26 cellular contexts compared by ENCODE assay signal in genomic region chr6:43929511-43929910, GRCh38.
DNase-seq lines count a peak whose midpoint lies in the region; ATAC-seq, FAIRE-seq and TF ChIP-seq lines count a peak whose summit lies in the region.
"Had no signal": no experiment of that assay in that cellular context is flagged by ENCODE, and none has a peak within 500 bp of the region (broad histone marks: within the 10 kb centered on the region; RNA-seq: fewer than 3 reads in every experiment).

No MANE protein-coding gene starts in this region.

- no peak overlapping the region for H3K9ac ChIP-seq in H1 (replicated peaks in 1 of 4; ENCODE audit: extremely low read depth in 1 of 4, low read depth in 3 of 4, low read length in 3 of 4)

- H2BK15ac ChIP-seq in H1 (ENCODE audit: low read length) = peak overlapping the region; percentile 33; the same call in 1 of the 2 replicates

- H4K5ac ChIP-seq in H1 (ENCODE audit: insufficient read length, low read depth, low read length) = no peak overlapping the region

- H4K8ac ChIP-seq in H1 (ENCODE audit: extremely low read depth, insufficient read depth, low read length) = peak overlapping the region; percentile 15; the same call in 1 of the 2 replicates

- H3K79me2 ChIP-seq in H1 (ENCODE audit: control insufficient read depth in 1 of 2, insufficient read depth in 2 of 2, low read length in 2 of 2) = no peaks in the 10 kb centered on the region

- H3K9me3 ChIP-seq in left ventricle myocardium inferior (replicated peaks) = no peaks in the 10 kb centered on the region
- H3K9me3 ChIP-seq in heart right ventricle = no peaks in the 10 kb centered on the region
- H3K9me3 ChIP-seq in H1 (ENCODE audit: insufficient read depth in 2 of 2, low read depth in 1 of 2, low read length in 1 of 2) = no peaks in the 10 kb centered on the region
- H3K9me3 ChIP-seq in sigmoid colon = no peaks in the 10 kb centered on the region
- H3K9me3 ChIP-seq: MG63 had no signal

- ATAC-seq in heart right ventricle = no peak
- ATAC-seq in HG02610 (IDR thresholded peaks at IDR 0.05; ENCODE audit: unreplicated experiment) = no peak
- no peak for ATAC-seq in HG02870 (IDR thresholded peaks at IDR 0.05; ENCODE audit: unreplicated experiment)
- ATAC-seq: CD8-positive, alpha-beta T cell had no signal

- CTCF ChIA-PET in H1 (lab: Charles Lee; ENCODE audit: partially characterized antibody) = interaction anchor here (0.5 to 3.5 kb wide), 12 partner anchors 9 to 150 kb away, joined by 3 to 20 read pairs (median 4); no protein-coding TSS in a partner anchor

- POLR2A ChIA-PET in H1 (lab: Charles Lee; ENCODE audit: partially characterized antibody) = interaction anchor here (0.8 to 2.0 kb wide), 4 partner anchors 11 to 20 kb away, joined by 3 to 5 read pairs (median 3); no protein-coding TSS in a partner anchor

- H2AK5ac ChIP-seq in H1 (ENCODE audit: low read depth, low read length) = no peak overlapping the region; the same call in 1 of the 2 replicates

- no peaks in the 10 kb centered on the region for H4K20me1 ChIP-seq in H1 (replicated peaks in 1 of 2; ENCODE audit: control insufficient read depth in 1 of 2, insufficient read depth in 2 of 2, low read length in 2 of 2)

- H3K4me1 ChIP-seq in left ventricle myocardium inferior = no peaks in the 10 kb centered on the region
- peaks cover 0 to 21% (median 0%) of the 10 kb centered on the region in 9 donors for H3K4me1 ChIP-seq in heart right ventricle
- peaks cover 2 to 21% (median 5%) of the 10 kb centered on the region in 4 experiments for H3K4me1 ChIP-seq in H1 (replicated peaks in 1 of 4; ENCODE audit: control insufficient read depth in 3 of 4, insufficient read depth in 4 of 4, low read length in 3 of 4)
- H3K4me1 ChIP-seq in sigmoid colon = peaks cover 0 to 11% (median 0%) of the 10 kb centered on the region in 4 donors

- H3K27ac ChIP-seq in left ventricle myocardium inferior (replicated peaks) (no peak overlapping the region), heart right ventricle (no peak overlapping the region), H1 (ENCODE audit: low read depth, low read length) (no peak overlapping the region), sigmoid colon (no peak overlapping the region)
- H3K27ac ChIP-seq: PC-9 had no signal

- TF ChIP-seq RAD21 in H1 (IDR thresholded peaks at IDR 0.05 in 1 of 2, conservative IDR thresholded peaks at IDR 0.05 in 1 of 2; ENCODE audit: low read depth in 2 of 2, low read length in 2 of 2) = no peak

- TF ChIP-seq CTCF in left ventricle myocardium inferior (IDR thresholded peaks at IDR 0.05; ENCODE audit: borderline replicate concordance) = no peak
- no peak for TF ChIP-seq CTCF in heart right ventricle (IDR thresholded peaks at IDR 0.05)
- no peak for TF ChIP-seq CTCF in H1 (IDR thresholded peaks at IDR 0.05; ENCODE audit: control extremely low read depth in 1 of 3, insufficient read depth in 1 of 3, low read depth in 1 of 3, low read length in 3 of 3)
- TF ChIP-seq CTCF in sigmoid colon (IDR thresholded peaks at IDR 0.05) = no peak

- TF ChIP-seq POLR2A in H1 (IDR thresholded peaks at IDR 0.05; ENCODE audit: control extremely low read depth in 1 of 2, low read depth in 2 of 2, low read length in 2 of 2) (no peak), sigmoid colon (IDR thresholded peaks at IDR 0.05) (no peak)

- no peak overlapping the region for H2BK120ac ChIP-seq in H1 (replicated peaks; ENCODE audit: low read depth, low read length)

- no peaks in the 10 kb centered on the region for H3K23me2 ChIP-seq in H1 (ENCODE audit: low read depth, low read length)

- H3K23ac ChIP-seq in H1 (ENCODE audit: insufficient read length) = no peak overlapping the region

- no peaks in the 10 kb centered on the region for H3K79me1 ChIP-seq in H1 (ENCODE audit: low read depth, low read length)

- H3K56ac ChIP-seq in H1 (replicated peaks; ENCODE audit: insufficient read length, low read depth, low read length) = no peak overlapping the region

- no peaks in the 10 kb centered on the region for H3K36me3 ChIP-seq in left ventricle myocardium inferior
- H3K36me3 ChIP-seq in heart right ventricle = no peaks in the 10 kb centered on the region
- H3K36me3 ChIP-seq in H1 (ENCODE audit: control insufficient read depth in 2 of 4, insufficient read depth in 4 of 4, low read length in 3 of 4) = no peaks in the 10 kb centered on the region
- H3K36me3 ChIP-seq in sigmoid colon = no peaks in the 10 kb centered on the region
- H3K36me3 ChIP-seq: MG63 had no signal

- H3K18ac ChIP-seq in H1 (ENCODE audit: extremely low read depth, low read length) = no peak overlapping the region

- TF ChIP-seq EP300 in H1 (IDR thresholded peaks at IDR 0.05; ENCODE audit: borderline replicate concordance in 1 of 2, low read depth in 2 of 2, low read length in 2 of 2) (no peak), sigmoid colon (IDR thresholded peaks at IDR 0.05) (no peak)

- H4K91ac ChIP-seq in H1 (replicated peaks; ENCODE audit: insufficient read length, low read length) = peak overlapping the region; percentile 13

- H3K27me3 ChIP-seq in left ventricle myocardium inferior (ENCODE audit: low read depth) (no peaks in the 10 kb centered on the region), heart right ventricle (no peaks in the 10 kb centered on the region), H1 (replicated peaks in 1 of 4; ENCODE audit: control insufficient read depth in 3 of 4, extremely low read depth in 1 of 4, insufficient read depth in 3 of 4, low read length in 3 of 4) (no peaks in the 10 kb centered on the region), sigmoid colon (no peaks in the 10 kb centered on the region)
- H3K27me3 ChIP-seq: MG63 had no signal

- peak overlapping the region; percentile 72 for H2BK12ac ChIP-seq in H1 (ENCODE audit: low read depth, low read length)

- intact Hi-C loops in left ventricle myocardium inferior (cut with micrococcal nuclease) (no loop called here), heart right ventricle (cut with DNase I) (no loop called here), sigmoid colon (cut with DNase I) (no loop called here)

- H2BK5ac ChIP-seq in H1 (ENCODE audit: low read depth, low read length) = peak overlapping the region; percentile 55; the same call in 1 of the 2 replicates

- H3K4me3 ChIP-seq in left ventricle myocardium inferior (no peak overlapping the region), heart right ventricle (no peak overlapping the region), H1 (ENCODE audit: extremely low read depth in 1 of 4, insufficient read depth in 2 of 4, low read depth in 3 of 4, low read length in 4 of 4) (no peak overlapping the region), sigmoid colon (no peak overlapping the region)
- H3K4me3 ChIP-seq: MG63, PC-9 had no signal

- DNase-seq in left ventricle myocardium inferior (peak; percentile 2), heart right ventricle (no peak), H1 (ENCODE audit: low read depth in 1 of 2, low spot score in 2 of 2) (no peak), sigmoid colon (peak; percentile 39), OCI-M1 (lab: John Stamatoyannopoulos, UW) (no peak)
- DNase-seq: C1 segment of cervical spinal cord; CD8-positive, alpha-beta T cell; KG1; MG63; NCI-H1105 treated with DMSO at 0.1 percent for 48 hours; NCI-H146; NCI-H1930; NCI-H2107; NCI-H446 treated with DMSO at 0.1 percent for 48 hours; NCI-H526; NCI-H82; NK-92 treated with Interleukin-12 subunit alpha and Interleukin-12 subunit beta, amount 100 ng/mL, for 24 hours; PC-9; RPMI8226; SHP77 treated with DMSO at 0.1 percent for 48 hours had no signal

- no peak overlapping the region for H2BK20ac ChIP-seq in H1 (ENCODE audit: low read length)

- H3K14ac ChIP-seq in H1 (ENCODE audit: insufficient read length) = no peak overlapping the region

- H2AFZ ChIP-seq in H1 (ENCODE audit: low read length) = no peak overlapping the region
- H2AFZ ChIP-seq: PC-9 had no signal

- no peak overlapping the region for H3K4me2 ChIP-seq in H1 (ENCODE audit: insufficient read depth in 1 of 2, low read depth in 2 of 2, low read length in 2 of 2)
- H3K4me2 ChIP-seq: PC-9 had no signal

- 86 to 97% methylated on average over 5 of the region's 5 CpGs for WGBS in heart right ventricle, 2 donors
- 82% methylated on average over 5 of the region's 5 CpGs; no CpG with 5 or more reads in 1 of the 2 experiments for WGBS in H1 (ENCODE audit: extremely low coverage in 1 of 2, insufficient coverage in 1 of 2, insufficient read length in 1 of 2, insufficient replicate concordance in 2 of 2, low coverage in 1 of 2, low lambda C conversion rate in 2 of 2, missing lambda C conversion rate in 1 of 2), 2 experiments
- WGBS in sigmoid colon, 2 donors = 95 to 96% methylated on average over 5 of the region's 5 CpGs

- FAIRE-seq in H1 (lab: Jason Lieb, UNC) = no peak
- FAIRE-seq: A204.1, GM19239, H54, HTR-8/SVneo had no signal

- no peak overlapping the region for H3K4ac ChIP-seq in H1 (replicated peaks; ENCODE audit: insufficient read length, low read depth, low read length)

TF ChIP-seq in H1, 55 proteins besides CTCF, POLR2A, EP300 and RAD21:
- TF ChIP-seq CEBPB (IDR thresholded peaks at IDR 0.05; ENCODE audit: low read depth, low read length) (no peak), KDM4A (IDR thresholded peaks at IDR 0.05; ENCODE audit: low read depth, low read length, severe bottlenecking) (no peak), HDAC2 (IDR thresholded peaks at IDR 0.05; ENCODE audit: borderline replicate concordance in 1 of 2, low read depth in 2 of 2, low read length in 2 of 2) (no peak), SUZ12 (IDR thresholded peaks at IDR 0.05; ENCODE audit: low read length) (no peak), PHF8 (conservative IDR thresholded peaks at IDR 0.05; ENCODE audit: low read depth, low read length) (no peak), GABPA (IDR thresholded peaks at IDR 0.05; ENCODE audit: borderline replicate concordance, insufficient read depth, low read length) (no peak), SIX5 (IDR thresholded peaks at IDR 0.05; ENCODE audit: low read depth, low read length) (no peak), POLR2AphosphoS5 (IDR thresholded peaks at IDR 0.05; ENCODE audit: low read depth, low read length) (no peak), RNF2 (IDR thresholded peaks at IDR 0.05; ENCODE audit: borderline replicate concordance, low read depth, low read length, missing control alignments, poor library complexity, severe bottlenecking) (no peak), RXRA (IDR thresholded peaks at IDR 0.05; ENCODE audit: insufficient read depth, low read depth, low read length) (no peak), TBP (IDR thresholded peaks at IDR 0.05; ENCODE audit: low read depth, low read length) (no peak), BCL11A (IDR thresholded peaks at IDR 0.05; ENCODE audit: low read depth in 2 of 2, low read length in 2 of 2) (no peak), TAF1 (IDR thresholded peaks at IDR 0.05; ENCODE audit: low read depth, low read length) (no peak)
- TF ChIP-seq, protein P1, sequence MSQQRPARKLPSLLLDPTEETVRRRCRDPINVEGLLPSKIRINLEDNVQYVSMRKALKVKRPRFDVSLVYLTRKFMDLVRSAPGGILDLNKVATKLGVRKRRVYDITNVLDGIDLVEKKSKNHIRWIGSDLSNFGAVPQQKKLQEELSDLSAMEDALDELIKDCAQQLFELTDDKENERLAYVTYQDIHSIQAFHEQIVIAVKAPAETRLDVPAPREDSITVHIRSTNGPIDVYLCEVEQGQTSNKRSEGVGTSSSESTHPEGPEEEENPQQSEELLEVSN (IDR thresholded peaks at IDR 0.05) = no peak
TF ChIP-seq in H1: peak in this region for 0.

Comparison
In these comparisons a context has a peak if more than half of its experiments do, and no peak if none do; other contexts are left out.
1. DNase-seq: peak in left ventricle myocardium inferior (single experiment) and sigmoid colon (single experiment); none in heart right ventricle (0 of 2), H1 (0 of 2) and OCI-M1 (single experiment).